ENCODE assay signal across 8 cellular contexts in the genomic region with DNA sequence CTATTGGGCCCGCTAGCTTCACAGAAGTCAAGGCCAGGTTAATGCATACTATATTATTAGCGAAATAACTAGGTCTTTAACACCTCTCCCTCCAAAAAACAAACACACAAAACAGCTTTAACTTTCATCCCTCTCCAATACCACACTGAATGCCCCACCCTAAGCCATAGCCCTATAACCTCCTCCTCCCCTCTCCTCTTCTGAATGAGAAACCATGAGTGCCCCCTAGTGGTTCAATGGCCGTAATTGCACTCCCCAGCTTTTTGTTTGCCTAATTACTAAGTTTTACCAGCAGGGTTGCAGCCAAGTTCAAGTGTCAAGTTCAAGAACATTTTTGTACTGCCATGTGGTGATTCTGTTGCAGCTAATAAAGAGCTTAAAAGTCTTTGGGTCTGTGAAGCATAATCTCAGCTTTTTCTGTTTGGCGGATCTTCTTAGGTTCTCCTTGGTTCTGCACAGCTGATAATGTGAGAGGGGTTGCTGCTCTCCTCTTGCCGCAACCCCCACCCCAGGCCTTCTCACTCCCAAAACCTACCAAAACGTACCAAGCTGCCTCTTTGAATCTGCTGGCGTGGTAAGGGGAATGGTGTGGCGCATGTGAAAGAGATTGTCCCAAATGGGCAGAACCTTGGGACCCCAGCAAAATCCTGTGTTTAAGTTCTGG. TPM values are rescaled to one million over a fixed set of nuclear protein-coding genes. Genes with fewer than 3 reads are reported as not detected.
DNase-seq lines count a peak whose midpoint lies in the region; FAIRE-seq and TF ChIP-seq lines count a peak whose summit lies in the region.

No MANE protein-coding gene starts in this region.

- peak overlapping the region; percentile 70 for H2BK5ac ChIP-seq in mesendoderm (ENCODE audit: low read length)

- no peaks in the 10 kb centered on the region for H3K4me1 ChIP-seq in effector memory CD4-positive, alpha-beta T cell (ENCODE audit: control insufficient read depth, insufficient read depth, low read length, poor library complexity, severe bottlenecking)
- peaks cover 24% of the 10 kb centered on the region for H3K4me1 ChIP-seq in mesendoderm (ENCODE audit: control insufficient read depth, low read depth, low read length)

- H2BK15ac ChIP-seq in mesendoderm (replicated peaks; ENCODE audit: low read depth): peak overlapping the region; percentile 47

- WGBS in mesendoderm (ENCODE audit: extremely low coverage, insufficient coverage, low lambda C conversion rate): no CpG with 5 or more reads among the region's 8 CpGs

- no peaks in the 10 kb centered on the region for H3K36me3 ChIP-seq in effector memory CD4-positive, alpha-beta T cell (ENCODE audit: control insufficient read depth, insufficient read depth, low read length)
- H3K36me3 ChIP-seq in mesendoderm (ENCODE audit: control insufficient read depth, insufficient read depth, low read length): no peaks in the 10 kb centered on the region

- no peak overlapping the region for H3K27ac Mint-ChIP-seq in activated CD4-positive, alpha-beta memory T cell treated with anti-CD3 and anti-CD28 coated beads, Interleukin-2, amount 10 ng/mL, durations not matched to agents 7 days and 5 days

- H3K4me2 ChIP-seq in mesendoderm (ENCODE audit: low read length): no peak overlapping the region

- no peaks in the 10 kb centered on the region for H3K27me3 ChIP-seq in HL-60 (ENCODE audit: insufficient read depth, poor library complexity, severe bottlenecking)
- no peaks in the 10 kb centered on the region for H3K27me3 ChIP-seq in effector memory CD4-positive, alpha-beta T cell (replicated peaks; ENCODE audit: control insufficient read depth, insufficient read depth, low read length, poor library complexity, severe bottlenecking)
- no peaks in the 10 kb centered on the region for H3K27me3 ChIP-seq in mesendoderm (ENCODE audit: insufficient read depth, low read length, poor library complexity)

- no peak overlapping the region for H3K4me3 ChIP-seq in HL-60 (replicated peaks; ENCODE audit: insufficient read depth, low read length)
- no peak overlapping the region for H3K4me3 ChIP-seq in effector memory CD4-positive, alpha-beta T cell (ENCODE audit: insufficient read depth, low read depth, low read length, poor library complexity, severe bottlenecking)
- no peak overlapping the region for H3K4me3 ChIP-seq in mesendoderm (ENCODE audit: low read length)

- H2BK120ac ChIP-seq in mesendoderm (ENCODE audit: low read depth, low read length): peak overlapping the region; percentile 30

- no peaks in the 10 kb centered on the region for H3K36me3 Mint-ChIP-seq in activated CD4-positive, alpha-beta memory T cell treated with anti-CD3 and anti-CD28 coated beads, Interleukin-2, amount 10 ng/mL, durations not matched to agents 7 days and 5 days (ENCODE audit: low read depth)

- H3K27me3 Mint-ChIP-seq in activated CD4-positive, alpha-beta memory T cell treated with anti-CD3 and anti-CD28 coated beads, Interleukin-2, amount 10 ng/mL, durations not matched to agents 7 days and 5 days: peaks cover 5% of the 10 kb centered on the region

- TF ChIP-seq CTCF in HL-60 (IDR thresholded peaks at IDR 0.05; ENCODE audit: insufficient read depth, low read length): peak; percentile 92

- H3K9ac ChIP-seq in mesendoderm (ENCODE audit: low read length): peak overlapping the region; percentile 30

- H3K79me2 ChIP-seq in mesendoderm (ENCODE audit: control insufficient read depth, insufficient read depth, low read length): no peaks in the 10 kb centered on the region

- no peaks in the 10 kb centered on the region for H3K9me3 ChIP-seq in effector memory CD4-positive, alpha-beta T cell (ENCODE audit: control insufficient read depth, low read length)

- H2AK5ac ChIP-seq in mesendoderm (ENCODE audit: low read length): no peak overlapping the region

- no peak overlapping the region for H3K4me3 Mint-ChIP-seq in activated CD4-positive, alpha-beta memory T cell treated with anti-CD3 and anti-CD28 coated beads, Interleukin-2, amount 10 ng/mL, durations not matched to agents 7 days and 5 days

- POLR2A ChIA-PET in activated CD4-positive, alpha-beta memory T cell treated with anti-CD3 and anti-CD28 coated beads, Interleukin-2, amount 10 ng/mL, durations not matched to agents 7 days and 5 days (lab: Charles Lee): interaction anchor here (1.0 to 1.9 kb wide), 2 partner anchors 58 kb away, joined by 3 to 6 read pairs; a partner anchor contains a TSS

- H3K27ac ChIP-seq in HL-60 (replicated peaks): no peak overlapping the region
- no peak overlapping the region for H3K27ac ChIP-seq in effector memory CD4-positive, alpha-beta T cell (ENCODE audit: insufficient read depth, low read length, poor library complexity, severe bottlenecking)
- no peak overlapping the region for H3K27ac ChIP-seq in mesendoderm (ENCODE audit: low read depth, low read length)

- FAIRE-seq in GM19239 (lab: Jason Lieb, UNC): peak; percentile 88

- CTCF ChIA-PET in activated CD4-positive, alpha-beta memory T cell treated with anti-CD3 and anti-CD28 coated beads, Interleukin-2, amount 10 ng/mL, durations not matched to agents 7 days and 5 days (lab: Charles Lee): interaction anchor here (0.5 to 5.6 kb wide), 39 partner anchors 10 to 1049 kb away, joined by 3 to 120 read pairs (median 3); a partner anchor contains a TSS

- H3K79me1 ChIP-seq in mesendoderm (ENCODE audit: low read length): no peaks in the 10 kb centered on the region

- no peak overlapping the region for H4K5ac ChIP-seq in mesendoderm (ENCODE audit: low read length)

- no peak overlapping the region for H4K8ac ChIP-seq in mesendoderm (ENCODE audit: low read depth, low read length)

- peak; percentile 77 to 84 for DNase-seq in AML-193 (lab: John Stamatoyannopoulos, UW)
- DNase-seq in GM19239 (ENCODE audit: insufficient read length, low spot score): peak; percentile 62
- DNase-seq in HL-60 (ENCODE audit: low read depth in 1 of 2, low spot score in 1 of 2): peak; percentile 29 to 75
- peak; percentile 83 for DNase-seq in NCI-H82 treated with DMSO at 0.1 percent for 48 hours (lab: John Stamatoyannopoulos, UW; ENCODE audit: unreplicated experiment)
- peak; percentile 68 for DNase-seq in activated CD4-positive, alpha-beta memory T cell treated with anti-CD3 and anti-CD28 coated beads, Interleukin-2, amount 10 ng/mL, durations not matched to agents 7 days and 5 days
- peak; percentile 24 to 39 (median 34) for DNase-seq in effector memory CD4-positive, alpha-beta T cell
- peak; percentile 93 for DNase-seq in mesendoderm
- DNase-seq in stimulated activated CD8-positive, alpha-beta memory T cell treated with anti-CD3 and anti-CD28 coated beads, Interleukin-4, amount 100 ng/mL, for 1 hour (ENCODE audit: low read depth in 2 of 2, low spot score in 1 of 2): peak; percentile 21 to 38

- no peaks in the 10 kb centered on the region for H3K9me3 Mint-ChIP-seq in activated CD4-positive, alpha-beta memory T cell treated with anti-CD3 and anti-CD28 coated beads, Interleukin-2, amount 10 ng/mL, durations not matched to agents 7 days and 5 days

- peak overlapping the region; percentile 60 for H3K4ac ChIP-seq in mesendoderm (ENCODE audit: low read depth, low read length)

- peak overlapping the region; percentile 33 for H3K18ac ChIP-seq in mesendoderm (ENCODE audit: low read length)

- H3K4me1 Mint-ChIP-seq in activated CD4-positive, alpha-beta memory T cell treated with anti-CD3 and anti-CD28 coated beads, Interleukin-2, amount 10 ng/mL, durations not matched to agents 7 days and 5 days: peaks cover 4% of the 10 kb centered on the region

- peak overlapping the region; percentile 77 for H3K56ac ChIP-seq in mesendoderm (ENCODE audit: low read length)

- no peak overlapping the region for H3K23ac ChIP-seq in mesendoderm (ENCODE audit: low read length)

RNA-seq across cellular contexts. Expression of a gene that starts 57.9 kb away (rescaled TPM):
- total RNA-seq in activated CD4-positive, alpha-beta memory T cell treated with anti-CD3 and anti-CD28 coated beads, Interleukin-2, amount 10 ng/mL, durations not matched to agents 7 days and 5 days: 10 to 100 TPM; 98.9 to 99.2 TPM
- 903 TPM for polyA plus RNA-seq in mesendoderm (2013, experiment 1 of 2)
- 897 TPM for polyA plus RNA-seq in mesendoderm (2013, experiment 2 of 2)

Comparison
In these comparisons a context has a peak if more than half of its experiments do, and no peak if none do; other contexts are left out.
1. DNase-seq: peak in every context shown above with its lines; median percentile 93 in mesendoderm; 83 in NCI-H82 treated with DMSO at 0.1 percent for 48 hours; 80 in AML-193; 68 in activated CD4-positive, alpha-beta memory T cell treated with anti-CD3 and anti-CD28 coated beads, Interleukin-2, amount 10 ng/mL, durations not matched to agents 7 days and 5 days; 62 in GM19239; 52 in HL-60; 34 in effector memory CD4-positive, alpha-beta T cell; 30 in stimulated activated CD8-positive, alpha-beta memory T cell treated with anti-CD3 and anti-CD28 coated beads, Interleukin-4, amount 100 ng/mL, for 1 hour.